In the genomic region with DNA sequence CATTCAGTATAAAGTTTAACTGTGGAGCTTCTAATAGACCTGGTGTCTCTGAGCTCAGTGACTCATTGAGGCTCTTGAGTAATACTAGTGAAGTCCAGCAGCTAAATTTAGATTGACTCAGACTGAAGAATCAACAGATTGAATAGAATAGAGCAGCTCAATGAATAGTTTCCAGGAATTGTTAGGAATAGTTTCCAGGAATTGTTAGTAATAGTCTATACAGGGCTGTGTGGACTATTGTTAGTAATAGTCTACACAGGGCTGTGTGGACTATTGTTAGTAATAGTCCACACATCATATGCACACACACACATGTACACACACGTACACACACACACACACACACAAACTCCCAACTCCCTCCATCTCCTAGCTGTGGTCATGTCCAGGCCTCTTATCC, we compare ENCODE assay signal across 9 cellular contexts. TPM values are rescaled to one million over a fixed set of nuclear protein-coding genes. Genes with fewer than 3 reads are reported as not detected.
DNase-seq lines count a peak whose midpoint lies in the region; ATAC-seq, FAIRE-seq and TF ChIP-seq lines count a peak whose summit lies in the region.
"Had no signal": no experiment of that assay in that cellular context is flagged by ENCODE, and none has a peak within 500 bp of the region (broad histone marks: within the 10 kb centered on the region; RNA-seq: fewer than 3 reads in every experiment).

No MANE protein-coding gene starts in this region.

- no peaks in the 10 kb centered on the region for H3K9me3 Mint-ChIP-seq in stimulated activated naive CD8-positive, alpha-beta T cell treated with anti-CD3 and anti-CD28 coated beads, Interleukin-15, amount 100 ng/mL, for 72 hours

- no peaks in the 10 kb centered on the region for H4K20me1 ChIP-seq in keratinocyte (ENCODE audit: control insufficient read depth, extremely low read depth, insufficient read depth, low read length)

- H3K27me3 Mint-ChIP-seq in stimulated activated naive CD8-positive, alpha-beta T cell treated with anti-CD3 and anti-CD28 coated beads, Interleukin-15, amount 100 ng/mL, for 72 hours: peaks cover 9% of the 10 kb centered on the region

- no peak overlapping the region for H3K27ac Mint-ChIP-seq in stimulated activated naive CD8-positive, alpha-beta T cell treated with anti-CD3 and anti-CD28 coated beads, Interleukin-15, amount 100 ng/mL, for 72 hours

- H3K4me1 Mint-ChIP-seq in stimulated activated naive CD8-positive, alpha-beta T cell treated with anti-CD3 and anti-CD28 coated beads, Interleukin-15, amount 100 ng/mL, for 72 hours: no peaks in the 10 kb centered on the region

- H2AFZ ChIP-seq in keratinocyte (ENCODE audit: control insufficient read depth, low read length): no peak overlapping the region

- H3K27ac ChIP-seq in keratinocyte (ENCODE audit: control insufficient read depth, insufficient read depth, low read length): no peak overlapping the region
- H3K27ac ChIP-seq: SK-N-MC had no signal

- H3K79me2 ChIP-seq in keratinocyte (ENCODE audit: control insufficient read depth, insufficient read depth, low read length): no peaks in the 10 kb centered on the region

- H3K4me3 ChIP-seq in keratinocyte (ENCODE audit: control insufficient read depth in 2 of 3, extremely low read depth in 1 of 3, insufficient read depth in 2 of 3, low read depth in 1 of 3, low read length in 3 of 3) (no peak overlapping the region), HAP-1 (no peak overlapping the region)
- H3K4me3 ChIP-seq: SK-N-MC had no signal

- dilution Hi-C loops in keratinocyte (cut with MboI; ENCODE audit: extremely low pct_ligation_motif_present, low sequenced_read_pairs): no loop called here

- H3K4me3 Mint-ChIP-seq in stimulated activated naive CD8-positive, alpha-beta T cell treated with anti-CD3 and anti-CD28 coated beads, Interleukin-15, amount 100 ng/mL, for 72 hours: no peak overlapping the region

- TF ChIP-seq CTCF in keratinocyte (optimal IDR thresholded peaks at IDR 0.05 in 1 of 3, IDR thresholded peaks at IDR 0.05 in 1 of 3, conservative IDR thresholded peaks at IDR 0.05 in 1 of 3; ENCODE audit: extremely low read depth in 1 of 3, insufficient read depth in 2 of 3, low read length in 3 of 3): no peak

- H3K4me1 ChIP-seq in keratinocyte (ENCODE audit: control insufficient read depth, extremely low read depth, insufficient read depth, low read length) (peaks cover 14% of the 10 kb centered on the region), HAP-1 (no peaks in the 10 kb centered on the region)

- in situ Hi-C loops in HAP-1 (cut with MboI; ENCODE audit: low sequenced_read_pairs): no loop called here

- H3K9me1 ChIP-seq in keratinocyte (ENCODE audit: control insufficient read depth, extremely low read depth, insufficient read depth, low read length): no peaks in the 10 kb centered on the region

- no peak overlapping the region for H3K9ac ChIP-seq in keratinocyte (ENCODE audit: control insufficient read depth, extremely low read depth, insufficient read depth, low read length)

- DNase-seq in stimulated activated naive CD8-positive, alpha-beta T cell treated with anti-CD3 and anti-CD28 coated beads, Interleukin-15, Interleukin-2, amounts not matched to agents 100 U/mL and 50 U/mL, for 24 hours: no peak
- no peak for DNase-seq in stimulated activated naive CD8-positive, alpha-beta T cell treated with anti-CD3 and anti-CD28 coated beads, Interleukin-15, amount 100 ng/mL, for 72 hours
- DNase-seq in astrocyte of the hippocampus (ENCODE audit: low read depth, low spot score): peak; percentile 80
- peak; percentile 57 for DNase-seq in keratinocyte (ENCODE audit: low read depth, low spot score)
- no peak for DNase-seq in HAP-1 (ENCODE audit: low spot score in 2 of 2)
- no peak for DNase-seq in stimulated activated naive CD4-positive, alpha-beta T cell treated with Interleukin-2 at 50 U/mL for 16 hours (lab: John Stamatoyannopoulos, UW)
- DNase-seq in SHP77 (lab: John Stamatoyannopoulos, UW): no peak

- peak; percentile 19 for ATAC-seq in stimulated activated naive CD8-positive, alpha-beta T cell treated with anti-CD3 and anti-CD28 coated beads, Interleukin-15, Interleukin-2, amounts not matched to agents 100 U/mL and 50 U/mL, for 24 hours
- ATAC-seq in stimulated activated naive CD8-positive, alpha-beta T cell treated with anti-CD3 and anti-CD28 coated beads, Interleukin-15, amount 100 ng/mL, for 72 hours: no peak
- ATAC-seq in HG02763 (IDR thresholded peaks at IDR 0.05; ENCODE audit: unreplicated experiment): no peak

- H3K36me3 ChIP-seq in keratinocyte (ENCODE audit: control insufficient read depth in 2 of 2, extremely low read depth in 1 of 2, insufficient read depth in 2 of 2, low read length in 2 of 2) (no peaks in the 10 kb centered on the region), HAP-1 (replicated peaks) (no peaks in the 10 kb centered on the region)

- peak; percentile 89 for FAIRE-seq in keratinocyte (lab: Jason Lieb, UNC)

- no peak overlapping the region for H3K4me2 ChIP-seq in keratinocyte (ENCODE audit: control insufficient read depth, extremely low read depth, insufficient read depth, low read depth, low read length)

- H3K27me3 ChIP-seq in keratinocyte (ENCODE audit: control insufficient read depth, extremely low read depth, insufficient read depth, low read length) (no peaks in the 10 kb centered on the region), HAP-1 (ENCODE audit: low read depth) (peaks cover 12% of the 10 kb centered on the region)

- H3K9me3 ChIP-seq in keratinocyte (ENCODE audit: control insufficient read depth, low read depth, low read length) (no peaks in the 10 kb centered on the region), HAP-1 (no peaks in the 10 kb centered on the region)

RNA-seq across cellular contexts. Expression of gene GIMD1, which starts 3.0 kb away (rescaled TPM):
- not detected in 3 replicates for polyA plus RNA-seq in keratinocyte
- polyA plus RNA-seq in keratinocyte (2011; ENCODE audit: low read depth): not detected
- polyA plus RNA-seq in keratinocyte (2011; cell fraction: cytosol; rRNA removed): not detected in 2 replicates
- polyA plus RNA-seq in keratinocyte (2011; cell fraction: nucleus; rRNA removed): not detected in 2 replicates
- polyA plus RNA-seq in keratinocyte (2012; ENCODE audit: low replicate concordance): not detected in 2 replicates
- not detected in 3 replicates for polyA minus RNA-seq in keratinocyte
- not detected for polyA minus RNA-seq in keratinocyte (2011; cell fraction: cytosol; rRNA and poly(A)+ RNA removed)
- polyA minus RNA-seq in keratinocyte (2011; cell fraction: nucleus; rRNA and poly(A)+ RNA removed): not detected in 2 replicates

RNA-seq across cellular contexts. Expression of gene AIMP1, which starts 49.3 kb away (rescaled TPM):
- 20.9 to 52.9 TPM (median 28.0 TPM) in 3 replicates for polyA plus RNA-seq in keratinocyte
- polyA plus RNA-seq in keratinocyte (2011; ENCODE audit: low read depth): 123 TPM
- polyA plus RNA-seq in keratinocyte (2011; cell fraction: cytosol; rRNA removed): 25.7 and 47.3 TPM in 2 replicates
- 25.2 and 45.8 TPM in 2 replicates for polyA plus RNA-seq in keratinocyte (2011; cell fraction: nucleus; rRNA removed)
- 42.7 and 42.8 TPM in 2 replicates for polyA plus RNA-seq in keratinocyte (2012; ENCODE audit: low replicate concordance)
- polyA minus RNA-seq in keratinocyte: 0.66 to 6.5 TPM (median 2.9 TPM) in 3 replicates
- polyA minus RNA-seq in keratinocyte (2011; cell fraction: cytosol; rRNA and poly(A)+ RNA removed): 9.6 TPM
- 4.3 and 8.8 TPM in 2 replicates for polyA minus RNA-seq in keratinocyte (2011; cell fraction: nucleus; rRNA and poly(A)+ RNA removed)

RNA-seq across cellular contexts. Expression of gene TBCK, which starts 49.6 kb away (rescaled TPM):
- polyA plus RNA-seq in keratinocyte: 14.0 to 22.2 TPM (median 19.3 TPM) in 3 replicates
- polyA plus RNA-seq in keratinocyte (2011; ENCODE audit: low read depth): 10.8 TPM
- polyA plus RNA-seq in keratinocyte (2011; cell fraction: cytosol; rRNA removed): 10.3 and 20.2 TPM in 2 replicates
- 28.8 and 35.3 TPM in 2 replicates for polyA plus RNA-seq in keratinocyte (2011; cell fraction: nucleus; rRNA removed)
- 5.5 and 9.2 TPM in 2 replicates for polyA plus RNA-seq in keratinocyte (2012; ENCODE audit: low replicate concordance)
- 6.9 to 43.6 TPM (median 32.3 TPM) in 3 replicates for polyA minus RNA-seq in keratinocyte
- 11.3 TPM for polyA minus RNA-seq in keratinocyte (2011; cell fraction: cytosol; rRNA and poly(A)+ RNA removed)
- 55.2 and 76.5 TPM in 2 replicates for polyA minus RNA-seq in keratinocyte (2011; cell fraction: nucleus; rRNA and poly(A)+ RNA removed)

Comparison
In these comparisons a context has a peak if more than half of its experiments do, and no peak if none do; other contexts are left out.
1. DNase-seq: peak in astrocyte of the hippocampus (single experiment) and keratinocyte (single experiment); none in stimulated activated naive CD8-positive, alpha-beta T cell treated with anti-CD3 and anti-CD28 coated beads, Interleukin-15, Interleukin-2, amounts not matched to agents 100 U/mL and 50 U/mL, for 24 hours (single experiment), stimulated activated naive CD8-positive, alpha-beta T cell treated with anti-CD3 and anti-CD28 coated beads, Interleukin-15, amount 100 ng/mL, for 72 hours (0 of 2), HAP-1 (0 of 2), stimulated activated naive CD4-positive, alpha-beta T cell treated with Interleukin-2 at 50 U/mL for 16 hours (single experiment) and SHP77 (0 of 2).